ENCODE assay signal across 1 cellular context in genomic region chr9:97293207-97293721, GRCh38.
TF ChIP-seq lines count a peak whose summit lies in the region.

No MANE protein-coding gene starts in this region.

TF ChIP-seq in K562, 482 proteins besides CTCF, POLR2A, EP300 and RAD21 (continued from another document):
- TF ChIP-seq FOXO4 (CRISPR knock-in tag; IDR thresholded peaks at IDR 0.05) (no peak), KAT8 (IDR thresholded peaks at IDR 0.05; ENCODE audit: low read depth) (no peak), NR2C2 (CRISPR knock-in tag; IDR thresholded peaks at IDR 0.05) (no peak), NR2C2 (tag; IDR thresholded peaks at IDR 0.05) (peak; percentile 18; the same call in 1 of the 2 replicates), MAFF (IDR thresholded peaks at IDR 0.05; ENCODE audit: low read length) (0 out of 2 replicates have a peak, but pooled peaks have one; percentile 22), C11orf30 (IDR thresholded peaks at IDR 0.05; ENCODE audit: low read depth) (peak; percentile 50; the same call in 1 of the 2 replicates), ESRRA (IDR thresholded peaks at IDR 0.05; ENCODE audit: borderline replicate concordance, low read depth) (peak; percentile 71), ZNF239 (CRISPR knock-in tag; IDR thresholded peaks at IDR 0.05) (no peak), TFAP4 (CRISPR knock-in tag; IDR thresholded peaks at IDR 0.05; ENCODE audit: borderline replicate concordance) (peak; percentile 63; the same call in 1 of the 2 replicates), ERF (CRISPR knock-in tag; IDR thresholded peaks at IDR 0.05) (no peak), HDGF (IDR thresholded peaks at IDR 0.05) (no peak), SOX6 (IDR thresholded peaks at IDR 0.05) (peak; percentile 55; the same call in 1 of the 2 replicates), GTF2A2 (tag; IDR thresholded peaks at IDR 0.05) (no peak), RFX7 (CRISPR knock-in tag; IDR thresholded peaks at IDR 0.05) (no peak), POLR2B (IDR thresholded peaks at IDR 0.05; ENCODE audit: low read depth, partially characterized antibody) (no peak), KDM2B (CRISPR knock-in tag; IDR thresholded peaks at IDR 0.05) (no peak), ZFP91 (CRISPR knock-in tag; IDR thresholded peaks at IDR 0.05) (no peak), XRCC3 (IDR thresholded peaks at IDR 0.05) (no peak), ZNF316 (IDR thresholded peaks at IDR 0.05) (peak; percentile 46), PKNOX1 (IDR thresholded peaks at IDR 0.05) (peak; percentile 92), LCOR (CRISPR knock-in tag; IDR thresholded peaks at IDR 0.05) (no peak), L3MBTL2 (IDR thresholded peaks at IDR 0.05) (peak; percentile 50; the same call in 1 of the 2 replicates), ZBTB5 (IDR thresholded peaks at IDR 0.05) (no peak), GABPA (tag; conservative IDR thresholded peaks at IDR 0.05; ENCODE audit: low read depth) (0 out of 2 replicates have a peak, but pooled peaks have one; percentile 20), ID3 (CRISPR knock-in tag; IDR thresholded peaks at IDR 0.05) (no peak), ID3 (tag; IDR thresholded peaks at IDR 0.05) (peak; percentile 80), HES1 (IDR thresholded peaks at IDR 0.05; ENCODE audit: low read depth) (no peak), NFIC (IDR thresholded peaks at IDR 0.05) (peak; percentile 79), ADNP (tag; IDR thresholded peaks at IDR 0.05) (no peak), RAD51 (IDR thresholded peaks at IDR 0.05; ENCODE audit: borderline replicate concordance, low read depth) (no peak), MAFK (IDR thresholded peaks at IDR 0.05; ENCODE audit: low read length) (peak; percentile 11; the same call in 1 of the 2 replicates), SMARCA5 (IDR thresholded peaks at IDR 0.05) (no peak), ZBTB17 (CRISPR knock-in tag; IDR thresholded peaks at IDR 0.05) (no peak), CTBP1 (IDR thresholded peaks at IDR 0.05; ENCODE audit: borderline replicate concordance) (peak; percentile 31; the same call in 1 of the 2 replicates)
